8 cellular contexts compared by ENCODE assay signal in the genomic region with DNA sequence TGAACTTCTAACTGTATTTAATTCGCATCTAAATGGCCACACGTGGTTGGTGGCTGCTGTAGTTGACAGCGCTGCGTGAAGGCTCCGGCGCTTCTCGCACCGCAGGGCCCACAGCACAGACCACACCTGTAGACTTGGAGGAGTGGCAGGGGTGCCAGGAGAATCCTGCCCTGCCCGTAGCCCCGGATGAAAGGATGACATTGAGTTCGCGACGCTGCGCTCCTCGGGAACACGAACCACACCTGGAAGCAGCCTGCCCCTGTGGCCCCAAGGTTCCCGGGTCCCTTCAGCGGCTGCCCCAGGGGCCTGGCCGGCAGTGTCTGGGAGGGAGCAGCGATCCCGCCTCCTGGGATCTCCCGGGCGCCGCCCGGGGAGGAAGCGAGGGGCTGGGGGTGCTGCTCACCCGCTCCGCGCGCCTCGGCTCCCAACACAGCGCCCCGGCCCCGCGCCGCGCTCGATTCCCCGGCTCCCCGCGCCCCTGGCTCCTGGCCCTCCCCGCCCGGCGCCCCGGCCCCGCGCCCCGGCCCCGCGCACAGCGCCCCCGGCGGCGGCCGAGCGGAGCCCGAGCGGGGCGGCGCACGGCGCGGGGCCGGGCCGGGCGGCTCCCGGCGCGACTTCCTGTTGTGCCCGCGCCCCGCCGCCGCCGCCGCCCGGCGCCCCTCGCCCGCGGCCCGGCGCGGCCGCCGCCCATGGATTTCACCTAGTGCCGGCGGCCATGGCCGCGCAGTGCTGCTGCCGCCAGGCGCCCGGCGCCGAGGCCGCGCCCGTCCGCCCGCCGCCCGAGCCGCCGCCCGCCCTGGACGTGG. TPM values are rescaled to one million over a fixed set of nuclear protein-coding genes. Genes with fewer than 3 reads are reported as not detected.
A peak's percentile ranks its signal among the peaks of the same experiment; 100 is the strongest.
DNase-seq lines count a peak whose midpoint lies in the region; ATAC-seq and TF ChIP-seq lines count a peak whose summit lies in the region.

A gene with protein sequence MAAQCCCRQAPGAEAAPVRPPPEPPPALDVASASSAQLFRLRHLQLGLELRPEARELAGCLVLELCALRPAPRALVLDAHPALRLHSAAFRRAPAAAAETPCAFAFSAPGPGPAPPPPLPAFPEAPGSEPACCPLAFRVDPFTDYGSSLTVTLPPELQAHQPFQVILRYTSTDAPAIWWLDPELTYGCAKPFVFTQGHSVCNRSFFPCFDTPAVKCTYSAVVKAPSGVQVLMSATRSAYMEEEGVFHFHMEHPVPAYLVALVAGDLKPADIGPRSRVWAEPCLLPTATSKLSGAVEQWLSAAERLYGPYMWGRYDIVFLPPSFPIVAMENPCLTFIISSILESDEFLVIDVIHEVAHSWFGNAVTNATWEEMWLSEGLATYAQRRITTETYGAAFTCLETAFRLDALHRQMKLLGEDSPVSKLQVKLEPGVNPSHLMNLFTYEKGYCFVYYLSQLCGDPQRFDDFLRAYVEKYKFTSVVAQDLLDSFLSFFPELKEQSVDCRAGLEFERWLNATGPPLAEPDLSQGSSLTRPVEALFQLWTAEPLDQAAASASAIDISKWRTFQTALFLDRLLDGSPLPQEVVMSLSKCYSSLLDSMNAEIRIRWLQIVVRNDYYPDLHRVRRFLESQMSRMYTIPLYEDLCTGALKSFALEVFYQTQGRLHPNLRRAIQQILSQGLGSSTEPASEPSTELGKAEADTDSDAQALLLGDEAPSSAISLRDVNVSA (plus strand): TSS at position 613 of the 806 bp plus-strand sequence. CDS start 103 bp downstream, at position 716.

- H3K36me3 ChIP-seq in naive thymus-derived CD4-positive, alpha-beta T cell (ENCODE audit: control insufficient read depth in 2 of 3, insufficient read depth in 3 of 3, low read length in 3 of 3), result peaks cover 0 to 19% (median 0%) of the 10 kb centered on the region in 3 experiments
- H3K36me3 ChIP-seq in upper lobe of right lung, result peaks cover 5% of the 10 kb centered on the region

- DNase-seq in DMS153 (lab: John Stamatoyannopoulos, UW) (peak; percentile 48), DMS153 treated with DMSO at 0.1 percent for 48 hours (lab: John Stamatoyannopoulos, UW; ENCODE audit: unreplicated experiment) (no peak), NCI-H748 (lab: John Stamatoyannopoulos, UW; ENCODE audit: unreplicated experiment) (peak; percentile 71), fibroblast of mammary gland (ENCODE audit: low read depth) (no peak), upper lobe of right lung (peak; percentile 79)
- DNase-seq in activated T-helper 1 cell treated with anti-CD3 and anti-CD28 coated beads, Interleukin-12 subunit alpha, Interleukin-12 subunit beta, Interleukin-2, Interleukin-4 antibody, amounts not matched to agents 30 ng/mL and 10 ng/mL and 1 ng/mL, durations not matched to agents 14 hours and 24 hours and 36 hours (ENCODE audit: low spot score), result peak; percentile 58
- DNase-seq in naive thymus-derived CD4-positive, alpha-beta T cell, result peak; percentile 52 to 75 (median 61)

- no peaks in the 10 kb centered on the region for H3K27me3 Mint-ChIP-seq in activated T-helper 1 cell treated with anti-CD3 and anti-CD28 coated beads, Interleukin-12 subunit alpha, Interleukin-12 subunit beta, Interleukin-2, Interleukin-4 antibody, amounts not matched to agents 30 ng/mL and 10 ng/mL and 1 ng/mL, durations not matched to agents 14 hours and 24 hours and 36 hours (ENCODE audit: insufficient read depth)
- no peaks in the 10 kb centered on the region for H3K27me3 Mint-ChIP-seq in naive thymus-derived CD4-positive, alpha-beta T cell

- H3K4me3 ChIP-seq in fibroblast of mammary gland (ENCODE audit: control insufficient read depth, low read depth, low read length) (peak within 1 kb of the TSS; percentile 52), upper lobe of right lung (peak within 1 kb of the TSS; percentile 83)
- peak within 1 kb of the TSS; percentile 72 for H3K4me3 ChIP-seq in naive thymus-derived CD4-positive, alpha-beta T cell (ENCODE audit: low read length)

- TF ChIP-seq CTCF in fibroblast of mammary gland (conservative IDR thresholded peaks at IDR 0.05; ENCODE audit: control insufficient read depth, insufficient read depth, low read depth, low read length) (no peak), upper lobe of right lung (IDR thresholded peaks at IDR 0.05) (no peak)

- no peaks in the 10 kb centered on the region for H3K27me3 ChIP-seq in naive thymus-derived CD4-positive, alpha-beta T cell (ENCODE audit: control insufficient read depth in 2 of 2, insufficient read depth in 2 of 2, low read length in 2 of 2)
- H3K27me3 ChIP-seq in upper lobe of right lung, result no peaks in the 10 kb centered on the region

- CTCF ChIA-PET in naive thymus-derived CD4-positive, alpha-beta T cell (lab: Charles Lee), result interaction anchor here (1.3 to 1.7 kb wide), 2 partner anchors 8 to 18 kb away, joined by 3 to 6 read pairs; a partner anchor contains a TSS

- peaks cover 64 to 70% of the 10 kb centered on the region in 2 donors for H3K4me1 ChIP-seq in naive thymus-derived CD4-positive, alpha-beta T cell (ENCODE audit: control insufficient read depth in 2 of 2, insufficient read depth in 2 of 2, low read length in 2 of 2)
- peaks cover 62% of the 10 kb centered on the region for H3K4me1 ChIP-seq in upper lobe of right lung

- ATAC-seq in HG02798 (IDR thresholded peaks at IDR 0.05; ENCODE audit: poor library complexity, unreplicated experiment) (peak; percentile 40), upper lobe of right lung (peak; percentile 28)
- ATAC-seq in naive thymus-derived CD4-positive, alpha-beta T cell, result peak; percentile 48

- H3K9me3 ChIP-seq in naive thymus-derived CD4-positive, alpha-beta T cell (ENCODE audit: control insufficient read depth in 2 of 3, low read length in 3 of 3), result no peaks in the 10 kb centered on the region
- H3K9me3 ChIP-seq in upper lobe of right lung, result no peaks in the 10 kb centered on the region

- H3K4me3 Mint-ChIP-seq in activated T-helper 1 cell treated with anti-CD3 and anti-CD28 coated beads, Interleukin-12 subunit alpha, Interleukin-12 subunit beta, Interleukin-2, Interleukin-4 antibody, amounts not matched to agents 30 ng/mL and 10 ng/mL and 1 ng/mL, durations not matched to agents 14 hours and 24 hours and 36 hours, result peak within 1 kb of the TSS; percentile 93
- peak within 1 kb of the TSS; percentile 88 to 98 (median 94) for H3K4me3 Mint-ChIP-seq in naive thymus-derived CD4-positive, alpha-beta T cell

- peaks cover 68% of the 10 kb centered on the region for H3K4me1 Mint-ChIP-seq in activated T-helper 1 cell treated with anti-CD3 and anti-CD28 coated beads, Interleukin-12 subunit alpha, Interleukin-12 subunit beta, Interleukin-2, Interleukin-4 antibody, amounts not matched to agents 30 ng/mL and 10 ng/mL and 1 ng/mL, durations not matched to agents 14 hours and 24 hours and 36 hours (ENCODE audit: low read depth)
- peaks cover 47 to 76% (median 61%) of the 10 kb centered on the region in 7 donors for H3K4me1 Mint-ChIP-seq in naive thymus-derived CD4-positive, alpha-beta T cell

- POLR2A ChIA-PET in naive thymus-derived CD4-positive, alpha-beta T cell (lab: Charles Lee), result interaction anchor here (0.7 to 10.7 kb wide), 14 partner anchors 7 to 747 kb away, joined by 3 to 264 read pairs (median 6); a partner anchor contains a TSS

- intact Hi-C loops in activated T-helper 1 cell treated with anti-CD3 and anti-CD28 coated beads, Interleukin-12 subunit alpha, Interleukin-12 subunit beta, Interleukin-2, Interleukin-4 antibody, amounts not matched to agents 30 ng/mL and 10 ng/mL and 1 ng/mL, durations not matched to agents 14 hours and 24 hours and 36 hours (cut with micrococcal nuclease), result loop anchor here (5.0 to 10.0 kb wide), 7 partner anchors 137 to 1119 kb away; a partner anchor contains a TSS
- intact Hi-C loops in naive thymus-derived CD4-positive, alpha-beta T cell (cut with micrococcal nuclease), result loop anchor here (1.0 to 10.0 kb wide), 14 partner anchors 8 to 1317 kb away; a partner anchor contains a TSS
- intact Hi-C loops in upper lobe of right lung (cut with DNase I), result no loop called here

- no peaks in the 10 kb centered on the region for H3K9me3 Mint-ChIP-seq in activated T-helper 1 cell treated with anti-CD3 and anti-CD28 coated beads, Interleukin-12 subunit alpha, Interleukin-12 subunit beta, Interleukin-2, Interleukin-4 antibody, amounts not matched to agents 30 ng/mL and 10 ng/mL and 1 ng/mL, durations not matched to agents 14 hours and 24 hours and 36 hours
- H3K9me3 Mint-ChIP-seq in naive thymus-derived CD4-positive, alpha-beta T cell, result no peaks in the 10 kb centered on the region

- H3K27ac ChIP-seq in naive thymus-derived CD4-positive, alpha-beta T cell (ENCODE audit: low read depth, low read length), result peak within 1 kb of the TSS; percentile 85
- H3K27ac ChIP-seq in upper lobe of right lung, result peak within 1 kb of the TSS; percentile 93

- H3K36me3 Mint-ChIP-seq in activated T-helper 1 cell treated with anti-CD3 and anti-CD28 coated beads, Interleukin-12 subunit alpha, Interleukin-12 subunit beta, Interleukin-2, Interleukin-4 antibody, amounts not matched to agents 30 ng/mL and 10 ng/mL and 1 ng/mL, durations not matched to agents 14 hours and 24 hours and 36 hours (ENCODE audit: low read depth), result peaks cover 24% of the 10 kb centered on the region
- H3K36me3 Mint-ChIP-seq in naive thymus-derived CD4-positive, alpha-beta T cell, result peaks cover 0 to 31% (median 4%) of the 10 kb centered on the region in 5 donors

- H3K27ac Mint-ChIP-seq in activated T-helper 1 cell treated with anti-CD3 and anti-CD28 coated beads, Interleukin-12 subunit alpha, Interleukin-12 subunit beta, Interleukin-2, Interleukin-4 antibody, amounts not matched to agents 30 ng/mL and 10 ng/mL and 1 ng/mL, durations not matched to agents 14 hours and 24 hours and 36 hours, result peak within 1 kb of the TSS; percentile 90
- H3K27ac Mint-ChIP-seq in naive thymus-derived CD4-positive, alpha-beta T cell, result peak within 1 kb of the TSS; percentile 90 to 99 (median 97)

RNA-seq across cellular contexts. Expression of the gene that starts here (rescaled TPM):
- total RNA-seq in activated T-helper 1 cell treated with anti-CD3 and anti-CD28 coated beads, Interleukin-12 subunit alpha, Interleukin-12 subunit beta, Interleukin-2, Interleukin-4 antibody, amounts not matched to agents 30 ng/mL and 10 ng/mL and 1 ng/mL, durations not matched to agents 14 hours and 24 hours and 36 hours, result 61.8 and 62.8 TPM in 2 replicates
- 100 to 1,000 TPM in 4 of 5 experiments, 10 to 100 TPM in 1; 78.5 to 126 (median 112) TPM for total RNA-seq in naive thymus-derived CD4-positive, alpha-beta T cell
- 10 to 100 TPM; 23.0 to 51.2 TPM for polyA plus RNA-seq in naive thymus-derived CD4-positive, alpha-beta T cell
- 88.6 TPM for total RNA-seq in upper lobe of right lung

Comparison
In these comparisons a context has a peak if more than half of its experiments do, and no peak if none do; other contexts are left out.
1. DNase-seq: peak in DMS153 (single experiment), NCI-H748 (single experiment), activated T-helper 1 cell treated with anti-CD3 and anti-CD28 coated beads, Interleukin-12 subunit alpha, Interleukin-12 subunit beta, Interleukin-2, Interleukin-4 antibody, amounts not matched to agents 30 ng/mL and 10 ng/mL and 1 ng/mL, durations not matched to agents 14 hours and 24 hours and 36 hours (single experiment), naive thymus-derived CD4-positive, alpha-beta T cell (9 of 9) and upper lobe of right lung (single experiment); none in DMS153 treated with DMSO at 0.1 percent for 48 hours (single experiment) and fibroblast of mammary gland (single experiment).
2. Peak in every context shown above with its lines, with median percentiles within 50 percentile points of each other: ATAC-seq and H3K4me3 ChIP-seq.